Comparison of ENCODE assay signal across 8 cellular contexts in the genomic region with DNA sequence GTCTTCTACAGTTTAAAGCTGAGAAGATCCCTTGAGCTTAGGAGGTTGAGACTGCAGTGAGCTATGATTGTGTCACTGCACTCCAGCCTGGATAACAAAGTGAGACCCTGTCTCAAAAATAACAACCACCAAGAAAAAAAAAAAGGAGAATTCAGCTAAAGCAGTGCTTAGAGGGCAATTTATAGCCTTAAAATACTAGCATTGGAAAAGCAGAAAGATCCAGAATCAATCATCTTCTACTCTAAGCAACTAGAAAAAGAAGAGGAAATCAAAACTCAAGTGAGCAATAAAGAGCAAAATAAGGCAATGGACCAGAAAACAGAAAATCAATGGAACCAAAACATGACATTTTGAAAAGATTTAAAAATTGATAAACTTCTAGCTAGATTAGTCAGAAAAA. TPM values are rescaled to one million over a fixed set of nuclear protein-coding genes. Genes with fewer than 3 reads are reported as not detected.
DNase-seq lines count a peak whose midpoint lies in the region; TF ChIP-seq lines count a peak whose summit lies in the region.

No MANE protein-coding gene starts in this region.

- BruUV-seq in PC-9 (replicated peaks; lab: Mats Ljungman, UMichigan): no TSS peak

- H3K27me3 ChIP-seq in GM06990 (replicated peaks; ENCODE audit: control insufficient read depth, insufficient read depth, low read length) (no peaks in the 10 kb centered on the region), PC-9 (ENCODE audit: insufficient read depth, low read depth) (no peaks in the 10 kb centered on the region), prostate gland (replicated peaks; ENCODE audit: insufficient read depth) (no peaks in the 10 kb centered on the region)

- POLR2A ChIA-PET in PC-9 (lab: Charles Lee; ENCODE audit: unreplicated experiment): interaction anchor here (0.5 to 1.0 kb wide), 4 partner anchors 72 to 760 kb away, joined by 4 to 12 read pairs (median 8); a partner anchor contains a TSS

- TF ChIP-seq CTCF in GM06990 (IDR thresholded peaks at IDR 0.05; ENCODE audit: insufficient read depth, low read length, poor library complexity, severe bottlenecking) (no peak), PC-9 (conservative IDR thresholded peaks at IDR 0.05) (no peak), prostate gland (IDR thresholded peaks at IDR 0.05) (no peak)

- no peak overlapping the region for H3K27ac ChIP-seq in PC-9
- H3K27ac ChIP-seq in epithelial cell of prostate: peak overlapping the region; percentile 95
- peak overlapping the region; percentile 97 to 98 for H3K27ac ChIP-seq in prostate gland

- H3K36me3 ChIP-seq in GM06990 (ENCODE audit: control insufficient read depth, insufficient read depth, low read length) (no peaks in the 10 kb centered on the region), PC-9 (ENCODE audit: low read depth) (no peaks in the 10 kb centered on the region), prostate gland (no peaks in the 10 kb centered on the region)

- H3F3A ChIP-seq in PC-9 (ENCODE audit: insufficient read depth, low read depth): peaks cover 4% of the 10 kb centered on the region; the same call in 1 of the 2 replicates

- no peak for TF ChIP-seq POLR2A in prostate gland (IDR thresholded peaks at IDR 0.05)

- H3K79me2 ChIP-seq in PC-9 (ENCODE audit: low read depth): peaks cover 31% of the 10 kb centered on the region

- peak overlapping the region; percentile 74 for H2AFZ ChIP-seq in PC-9

- H3K4me3 ChIP-seq in GM06990 (replicated peaks; ENCODE audit: low read depth, low read length) (peak overlapping the region; percentile 66), PC-9 (peak overlapping the region; percentile 78), prostate gland (peak overlapping the region; percentile 90 to 99)

- peaks cover 5% of the 10 kb centered on the region for H3K4me1 ChIP-seq in PC-9 (replicated peaks; ENCODE audit: insufficient read depth)
- H3K4me1 ChIP-seq in prostate gland (replicated peaks): no peaks in the 10 kb centered on the region

- CTCF ChIA-PET in PC-9 (lab: Charles Lee): interaction anchor here (0.5 to 2.2 kb wide), 2 partner anchors 79 to 112 kb away, joined by 4 to 12 read pairs; a partner anchor contains a TSS

- H4K20me1 ChIP-seq in PC-9 (ENCODE audit: insufficient read depth): no peaks in the 10 kb centered on the region

- H3K4me2 ChIP-seq in PC-9: peak overlapping the region; percentile 73

- no peak for DNase-seq in GM06990 (ENCODE audit: extremely low read depth, insufficient read length)
- DNase-seq in PC-9: no peak
- no peak for DNase-seq in epithelial cell of prostate (ENCODE audit: low read depth, low spot score)
- no peak for DNase-seq in prostate gland (ENCODE audit: low spot score)
- DNase-seq in HuH-7 (ENCODE audit: low spot score): no peak
- no peak for DNase-seq in activated gamma-delta T cell (lab: John Stamatoyannopoulos, UW)
- DNase-seq in NCI-H446 treated with DMSO at 0.1 percent for 48 hours (lab: John Stamatoyannopoulos, UW): no peak
- DNase-seq in stimulated activated CD8-positive, alpha-beta memory T cell treated with anti-CD3 and anti-CD28 coated beads, Interleukin-4, amount 100 ng/mL, for 48 hours: no peak

- intact Hi-C loops in PC-9 (cut with micrococcal nuclease; ENCODE audit: unreplicated experiment) (loop anchor here (5.0 kb wide), 1 partner anchor 134 kb away; no protein-coding TSS in a partner anchor), prostate gland (cut with DNase I) (loop anchor here (5.0 to 10.0 kb wide), 4 partner anchors 61 to 651 kb away; a partner anchor contains a TSS)

- H3K9me3 ChIP-seq in PC-9 (ENCODE audit: insufficient read depth, low read depth) (no peaks in the 10 kb centered on the region), prostate gland (no peaks in the 10 kb centered on the region)

- no peaks in the 10 kb centered on the region for H3K9me2 ChIP-seq in PC-9 (ENCODE audit: insufficient read depth)

RNA-seq across cellular contexts. Expression of a gene that starts 0.6 kb away (rescaled TPM):
- total RNA-seq in PC-9 (2021): 16.4 and 19.3 TPM in 2 replicates
- 10 to 100 TPM; 18.7 to 23.9 TPM for total RNA-seq in prostate gland
